ENCODE assay signal across 8 cellular contexts in the genomic region with DNA sequence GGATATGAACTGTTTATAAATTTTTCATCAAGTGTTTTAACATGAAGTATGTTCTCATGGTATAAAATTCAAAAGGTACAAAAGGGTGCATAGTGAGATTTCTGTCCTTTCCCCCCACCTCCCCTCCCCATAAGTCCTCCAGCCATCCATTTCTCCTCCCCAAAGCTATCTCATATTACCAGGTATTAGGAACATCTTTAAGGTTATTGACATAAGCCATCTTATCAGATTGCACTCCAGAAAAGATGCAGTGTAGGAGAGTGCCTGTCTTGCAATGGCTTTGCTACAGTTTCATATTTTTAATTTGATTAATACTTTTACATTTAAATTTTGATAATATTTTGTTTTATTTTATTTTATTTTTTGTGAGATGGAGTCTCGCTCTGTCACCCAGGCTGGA. TPM values are rescaled to one million over a fixed set of nuclear protein-coding genes. Genes with fewer than 3 reads are reported as not detected.
"Had no signal": no experiment of that assay in that cellular context is flagged by ENCODE, and none has a peak within 500 bp of the region (broad histone marks: within the 10 kb centered on the region; RNA-seq: fewer than 3 reads in every experiment).

No MANE protein-coding gene starts in this region.

- FAIRE-seq: GM12878, GM12891, GM12892, GM18507, GM19239 had no signal

- ATAC-seq: GM12878 had no signal

- DNase-seq: GDM1, GF-D8 had no signal

- H3K4me3 ChIP-seq: GM12878 had no signal

RNA-seq across cellular contexts. Expression of a gene that starts 32.9 kb away (rescaled TPM):
- total RNA-seq: G401 had no signal
